In the genomic region with DNA sequence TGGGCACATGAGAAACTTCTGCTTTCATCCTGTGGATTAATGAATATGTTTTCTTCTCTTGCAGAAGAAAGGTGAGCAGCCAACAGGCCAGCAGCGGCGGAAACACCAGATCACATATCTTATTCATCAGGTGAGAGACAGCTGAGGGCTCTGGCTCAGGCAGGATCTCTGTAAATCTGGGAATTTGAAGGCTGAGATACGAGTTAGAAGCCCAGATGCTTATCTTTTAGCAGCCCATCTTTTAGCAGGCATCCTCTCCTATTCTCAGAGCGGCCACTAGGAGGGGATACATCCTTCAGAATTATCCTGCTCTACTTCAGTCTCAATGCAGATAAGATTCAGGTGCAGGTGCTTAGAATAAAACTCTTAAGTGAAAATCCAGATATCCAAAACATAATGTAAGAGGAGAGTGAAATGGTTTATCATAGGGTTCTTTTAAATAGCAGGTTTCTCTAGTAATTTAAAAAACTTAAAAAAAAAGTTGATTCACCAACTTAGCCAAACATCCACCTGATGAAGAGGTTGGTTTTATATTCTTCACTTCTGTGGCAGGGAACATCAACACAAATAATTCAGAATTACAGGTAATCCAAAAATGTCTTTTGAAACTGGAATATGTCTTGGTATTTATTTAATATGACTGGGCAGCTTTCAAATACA, we compare ENCODE assay signal across 8 cellular contexts. TPM values are rescaled to one million over a fixed set of nuclear protein-coding genes. Genes with fewer than 3 reads are reported as not detected.
DNase-seq lines count a peak whose midpoint lies in the region; ATAC-seq and TF ChIP-seq lines count a peak whose summit lies in the region.

No MANE protein-coding gene starts in this region.

- H3K4me2 ChIP-seq in PC-3 (ENCODE audit: low read length) = no peak overlapping the region
- no peak overlapping the region for H3K4me2 ChIP-seq in smooth muscle cell

- POLR2A ChIA-PET in PC-3 (lab: Charles Lee; ENCODE audit: unreplicated experiment) = no interaction called here

- intact Hi-C loops in PC-3 (cut with micrococcal nuclease) = loop anchor here (1.0 kb wide), 2 partner anchors 63 to 93 kb away; a partner anchor contains a TSS

- TF ChIP-seq CTCF in PC-3 (conservative IDR thresholded peaks at IDR 0.05; ENCODE audit: low read depth, low read length) (peak; percentile 97), smooth muscle cell (IDR thresholded peaks at IDR 0.05; ENCODE audit: borderline replicate concordance, insufficient read depth, poor library complexity, severe bottlenecking) (peak; percentile 79)

- no peaks in the 10 kb centered on the region for H3K27me3 Mint-ChIP-seq in activated naive CD4-positive, alpha-beta T cell treated with anti-CD3 and anti-CD28 coated beads, Interleukin-2, amount 10 ng/mL, durations not matched to agents 7 days and 5 days

- no peak overlapping the region for H3K27ac Mint-ChIP-seq in activated naive CD4-positive, alpha-beta T cell treated with anti-CD3 and anti-CD28 coated beads, Interleukin-2, amount 10 ng/mL, durations not matched to agents 7 days and 5 days

- H3K9me2 ChIP-seq in PC-3 (replicated peaks; ENCODE audit: low read length) = no peaks in the 10 kb centered on the region

- WGBS in smooth muscle cell (ENCODE audit: low lambda C conversion rate) = 28% methylated on average over 4 of the region's 4 CpGs

- DNase-seq in Daoy (ENCODE audit: low read depth) (peak; percentile 50), HuH-7 (ENCODE audit: low spot score) (peak; percentile 68), PC-3 (peak; percentile 85), glomerular visceral epithelial cell (ENCODE audit: extremely low spot score) (peak; percentile 65), smooth muscle cell (lab: John Stamatoyannopoulos, UW; ENCODE audit: unreplicated experiment) (no peak), NCI-H1048 (lab: John Stamatoyannopoulos, UW) (no peak)
- peak; percentile 79 for DNase-seq in activated naive CD4-positive, alpha-beta T cell treated with anti-CD3 and anti-CD28 coated beads, Interleukin-2, amount 10 ng/mL, durations not matched to agents 7 days and 5 days

- no TSS peak for BruUV-seq in PC-3 (replicated peaks; lab: Mats Ljungman, UMichigan)

- H3K4me1 Mint-ChIP-seq in activated naive CD4-positive, alpha-beta T cell treated with anti-CD3 and anti-CD28 coated beads, Interleukin-2, amount 10 ng/mL, durations not matched to agents 7 days and 5 days = peaks cover 9% of the 10 kb centered on the region

- no peaks in the 10 kb centered on the region for H3K9me3 Mint-ChIP-seq in activated naive CD4-positive, alpha-beta T cell treated with anti-CD3 and anti-CD28 coated beads, Interleukin-2, amount 10 ng/mL, durations not matched to agents 7 days and 5 days

- no peak overlapping the region for H3K4me3 Mint-ChIP-seq in activated naive CD4-positive, alpha-beta T cell treated with anti-CD3 and anti-CD28 coated beads, Interleukin-2, amount 10 ng/mL, durations not matched to agents 7 days and 5 days

- ATAC-seq in PC-3 = peak; percentile 79
- no peak for ATAC-seq in HG02870 (IDR thresholded peaks at IDR 0.05; ENCODE audit: unreplicated experiment)

- H3K9ac ChIP-seq in PC-3 (ENCODE audit: low read length) = no peak overlapping the region
- H3K9ac ChIP-seq in smooth muscle cell (ENCODE audit: low read depth) = no peak overlapping the region

- CTCF ChIA-PET in PC-3 (lab: Charles Lee) = interaction anchor here (0.7 kb wide), 1 partner anchor 62 kb away, joined by 3 read pairs; no protein-coding TSS in a partner anchor
- CTCF ChIA-PET in activated naive CD4-positive, alpha-beta T cell treated with anti-CD3 and anti-CD28 coated beads, Interleukin-2, amount 10 ng/mL, durations not matched to agents 7 days and 5 days (lab: Charles Lee) = interaction anchor here (0.8 to 10.6 kb wide), 22 partner anchors 10 to 170 kb away, joined by 3 to 240 read pairs (median 4); a partner anchor contains a TSS

- H3K36me3 ChIP-seq in PC-3 (ENCODE audit: low read depth, low read length) = peaks cover 81% of the 10 kb centered on the region
- H3K36me3 ChIP-seq in smooth muscle cell (ENCODE audit: low read depth) = peaks cover 2% of the 10 kb centered on the region

- no peaks in the 10 kb centered on the region for H3K27me3 ChIP-seq in PC-3 (ENCODE audit: low read length)
- no peaks in the 10 kb centered on the region for H3K27me3 ChIP-seq in smooth muscle cell (ENCODE audit: low read depth)

- H3K36me3 Mint-ChIP-seq in activated naive CD4-positive, alpha-beta T cell treated with anti-CD3 and anti-CD28 coated beads, Interleukin-2, amount 10 ng/mL, durations not matched to agents 7 days and 5 days = peaks cover 46% of the 10 kb centered on the region

- no peaks in the 10 kb centered on the region for H3F3A ChIP-seq in PC-3 (ENCODE audit: low read length, unreplicated experiment)
- peaks cover 63% of the 10 kb centered on the region for H3F3A ChIP-seq in smooth muscle cell (ENCODE audit: low read depth)

- no peak overlapping the region for H3K4me3 ChIP-seq in PC-3 (ENCODE audit: low read length)
- H3K4me3 ChIP-seq in smooth muscle cell = no peak overlapping the region

- H3K27ac ChIP-seq in PC-3 (ENCODE audit: low read length) (no peak overlapping the region), smooth muscle cell (ENCODE audit: low read depth) (no peak overlapping the region)

- H2AFZ ChIP-seq in PC-3 (ENCODE audit: low read length) = no peak overlapping the region
- no peak overlapping the region for H2AFZ ChIP-seq in smooth muscle cell (ENCODE audit: low read depth)

- H4K20me1 ChIP-seq in PC-3 (ENCODE audit: low read length) (no peaks in the 10 kb centered on the region), smooth muscle cell (ENCODE audit: low read depth) (peaks cover 80% of the 10 kb centered on the region)

- H3K9me3 ChIP-seq in PC-3 (ENCODE audit: low read length) (no peaks in the 10 kb centered on the region), smooth muscle cell (replicated peaks; ENCODE audit: low read depth) (no peaks in the 10 kb centered on the region)

- H3K79me2 ChIP-seq in PC-3 (ENCODE audit: low read length) = no peaks in the 10 kb centered on the region
- no peaks in the 10 kb centered on the region for H3K79me2 ChIP-seq in smooth muscle cell (ENCODE audit: low read depth)

- H3K4me1 ChIP-seq in PC-3 (ENCODE audit: insufficient read depth, low read length) (peaks cover 10% of the 10 kb centered on the region), smooth muscle cell (ENCODE audit: low read depth) (no peaks in the 10 kb centered on the region)

RNA-seq across cellular contexts. Expression of a gene that starts 19.3 kb away (rescaled TPM):
- total RNA-seq in Daoy (2014; rRNA removed; shearing (Covaris generic)) = 0.51 and 0.57 TPM in 2 replicates
- total RNA-seq in PC-3 (2014; rRNA removed) (6.9 and 7.8 TPM in 2 replicates), smooth muscle cell (10.2 and 14.4 TPM in 2 replicates)
- polyA plus RNA-seq in smooth muscle cell = 36.9 and 38.2 TPM in 2 replicates

RNA-seq across cellular contexts. Expression of a gene that starts 30.0 kb away (rescaled TPM):
- 43.7 and 44.6 TPM in 2 replicates for total RNA-seq in Daoy (2014; rRNA removed; shearing (Covaris generic))
- total RNA-seq in PC-3 (2014; rRNA removed) (103 TPM in 2 replicates), smooth muscle cell (31.0 and 37.7 TPM in 2 replicates)
- 68.1 and 68.7 TPM in 2 replicates for polyA plus RNA-seq in smooth muscle cell

RNA-seq across cellular contexts. Expression of a gene that starts 45.9 kb away (rescaled TPM):
- 484 and 537 TPM in 2 replicates for total RNA-seq in Daoy (2014; rRNA removed; shearing (Covaris generic))
- total RNA-seq in PC-3 (2014; rRNA removed) (586 and 1,030 TPM in 2 replicates), smooth muscle cell (88.4 and 97.2 TPM in 2 replicates)
- polyA plus RNA-seq in smooth muscle cell = 109 and 134 TPM in 2 replicates

RNA-seq across cellular contexts. Expression of a gene that starts 56.5 kb away (rescaled TPM):
- total RNA-seq in Daoy (2014; rRNA removed; shearing (Covaris generic)) = 144 and 148 TPM in 2 replicates
- total RNA-seq in PC-3 (2014; rRNA removed) (232 and 275 TPM in 2 replicates), smooth muscle cell (16.5 and 29.3 TPM in 2 replicates)
- polyA plus RNA-seq in smooth muscle cell = 68.6 and 79.6 TPM in 2 replicates

Comparison
In these comparisons a context has a peak if more than half of its experiments do, and no peak if none do; other contexts are left out.
1. DNase-seq: peak in Daoy (single experiment), HuH-7 (single experiment), PC-3 (single experiment), activated naive CD4-positive, alpha-beta T cell treated with anti-CD3 and anti-CD28 coated beads, Interleukin-2, amount 10 ng/mL, durations not matched to agents 7 days and 5 days (single experiment) and glomerular visceral epithelial cell (single experiment); none in smooth muscle cell (single experiment) and NCI-H1048 (single experiment).